8 cellular contexts compared by ENCODE assay signal in the genomic region with DNA sequence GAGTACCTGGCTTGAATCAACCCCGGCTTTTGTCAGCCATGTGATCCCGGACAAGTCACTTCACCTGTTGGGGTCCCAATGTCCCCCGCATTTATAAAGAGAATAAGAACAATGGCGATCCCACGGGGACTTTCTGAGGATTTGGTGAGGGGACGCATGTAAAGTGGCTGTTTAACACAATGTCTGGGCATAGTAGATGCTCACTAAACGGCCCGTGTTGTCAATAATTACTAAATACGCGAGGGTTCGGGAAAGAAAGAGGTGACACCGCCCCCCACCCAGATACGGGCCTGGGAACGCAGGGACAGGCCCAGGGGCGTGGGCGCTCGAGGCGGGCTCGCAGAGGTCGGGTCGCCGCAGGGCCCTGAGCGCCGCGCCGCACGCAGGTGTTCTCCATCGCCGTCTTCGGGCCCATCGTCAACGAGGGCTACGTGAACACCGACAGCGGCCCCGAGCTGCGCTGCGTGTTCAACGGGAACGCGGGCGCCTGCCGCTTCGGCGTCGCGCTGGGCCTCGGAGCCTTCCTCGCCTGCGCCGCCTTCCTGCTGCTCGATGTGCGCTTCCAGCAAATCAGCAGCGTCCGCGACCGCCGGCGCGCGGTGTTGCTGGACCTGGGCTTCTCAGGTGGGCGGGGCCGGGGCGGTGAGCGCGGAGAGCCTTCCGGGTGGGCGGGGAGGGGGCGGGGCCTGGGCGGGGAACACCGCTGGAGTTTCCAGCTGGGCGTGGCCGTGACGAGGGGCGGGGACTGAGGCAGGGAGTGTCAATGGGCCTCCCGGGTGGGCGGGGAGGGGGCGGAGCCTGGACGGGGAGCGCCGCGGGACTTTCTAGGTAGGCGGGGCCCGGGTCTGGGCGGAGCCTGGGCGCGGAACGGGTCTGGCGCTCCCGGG. TPM values are rescaled to one million over a fixed set of nuclear protein-coding genes. Genes with fewer than 3 reads are reported as not detected.
DNase-seq lines count a peak whose midpoint lies in the region; ATAC-seq and TF ChIP-seq lines count a peak whose summit lies in the region.

No MANE protein-coding gene starts in this region.

- peaks cover 8% of the 10 kb centered on the region for H3K27me3 Mint-ChIP-seq in T-helper 1 cell treated with Interleukin-12 subunit alpha and Interleukin-12 subunit beta and Interleukin-4 antibody, amounts not matched to agents 30 μg/mL and 1 μg/mL, for 36 hours (ENCODE audit: low read depth)

- intact Hi-C loops in heart right ventricle (cut with DNase I): no loop called here
- intact Hi-C loops in posterior vena cava (cut with DNase I): no loop called here
- intact Hi-C loops in tibial artery (cut with DNase I; ENCODE audit: low total_unique reads): no loop called here

- 5 to 6% methylated on average over 63 to 89 of the region's 90 CpGs for WGBS in heart right ventricle, 2 donors

- ATAC-seq in GM18909 (IDR thresholded peaks at IDR 0.05; ENCODE audit: poor library complexity, unreplicated experiment) (peak; percentile 47), HG03108 (IDR thresholded peaks at IDR 0.05; ENCODE audit: unreplicated experiment) (peak; percentile 42), heart right ventricle (peak; percentile 86 to 94 (median 90))

- H3K9me3 Mint-ChIP-seq in T-helper 1 cell treated with Interleukin-12 subunit alpha and Interleukin-12 subunit beta and Interleukin-4 antibody, amounts not matched to agents 30 μg/mL and 1 μg/mL, for 36 hours: no peaks in the 10 kb centered on the region

- peaks cover 12 to 40% (median 36%) of the 10 kb centered on the region in 7 donors for H3K27me3 ChIP-seq in heart right ventricle
- H3K27me3 ChIP-seq in tibial artery: peaks cover 3 to 48% of the 10 kb centered on the region in 2 donors

- H3K36me3 ChIP-seq in heart right ventricle: peaks cover 0 to 13% (median 2%) of the 10 kb centered on the region in 9 donors
- peaks cover 0 to 14% (median under 1%) of the 10 kb centered on the region in 3 donors for H3K36me3 ChIP-seq in tibial artery

- H3K27ac Mint-ChIP-seq in T-helper 1 cell treated with Interleukin-12 subunit alpha and Interleukin-12 subunit beta and Interleukin-4 antibody, amounts not matched to agents 30 μg/mL and 1 μg/mL, for 36 hours: peak overlapping the region; percentile 87

- peaks cover 12% of the 10 kb centered on the region for H3K36me3 Mint-ChIP-seq in T-helper 1 cell treated with Interleukin-12 subunit alpha and Interleukin-12 subunit beta and Interleukin-4 antibody, amounts not matched to agents 30 μg/mL and 1 μg/mL, for 36 hours (ENCODE audit: low read depth)

- H3K4me3 ChIP-seq in heart right ventricle (peak overlapping the region in 9 of 10 donors; percentile 31 to 60 (median 50)), tibial artery (peak overlapping the region; percentile 41 to 42)

- TF ChIP-seq CTCF in heart right ventricle (IDR thresholded peaks at IDR 0.05) (peak in 2 of 9 donors; percentile 8 to 12), tibial artery (IDR thresholded peaks at IDR 0.05) (no peak)

- H3K4me1 ChIP-seq in heart right ventricle (peaks cover 5 to 27% (median 22%) of the 10 kb centered on the region in 9 donors), tibial artery (peaks cover 0 to 35% (median 30%) of the 10 kb centered on the region in 4 donors)

- peak overlapping the region; percentile 75 for H3K4me3 Mint-ChIP-seq in T-helper 1 cell treated with Interleukin-12 subunit alpha and Interleukin-12 subunit beta and Interleukin-4 antibody, amounts not matched to agents 30 μg/mL and 1 μg/mL, for 36 hours

- DNase-seq in amniotic epithelial cell (ENCODE audit: low read depth) (peak; percentile 83), heart right ventricle (peak; percentile 93 to 98), posterior vena cava (ENCODE audit: low spot score) (peak; percentile 98), tibial artery (peak; percentile 90 to 92), NCI-H510A treated with DMSO at 0.1 percent for 48 hours (lab: John Stamatoyannopoulos, UW) (no peak)

- peaks cover 23% of the 10 kb centered on the region for H3K4me1 Mint-ChIP-seq in T-helper 1 cell treated with Interleukin-12 subunit alpha and Interleukin-12 subunit beta and Interleukin-4 antibody, amounts not matched to agents 30 μg/mL and 1 μg/mL, for 36 hours (ENCODE audit: low read depth)

- peak overlapping the region in 2 of 10 donors; percentile 14 to 77 for H3K27ac ChIP-seq in heart right ventricle
- H3K27ac ChIP-seq in tibial artery: no peak overlapping the region

- H3K9me3 ChIP-seq in heart right ventricle: no peaks in the 10 kb centered on the region
- no peaks in the 10 kb centered on the region for H3K9me3 ChIP-seq in tibial artery

RNA-seq across cellular contexts. Expression of gene SYNGR3, which starts 2.1 kb away (rescaled TPM):
- total RNA-seq in heart right ventricle (under 1 TPM in 8 of 10 donors, not detected in 2; 0.15 to 0.62 (median 0.28) TPM), posterior vena cava (under 1 TPM; 0.33 to 0.83 TPM)
- 1 to 10 TPM in 1 of 2 donors, under 1 TPM in 1; 0.51 to 2.5 TPM for polyA plus RNA-seq in heart right ventricle

RNA-seq across cellular contexts. Expression of gene GFER, which starts 7.8 kb away (rescaled TPM):
- 10 to 100 TPM; 14.7 to 30.2 (median 24.5) TPM for total RNA-seq in heart right ventricle
- polyA plus RNA-seq in heart right ventricle: 10 to 100 TPM; 37.5 to 65.6 TPM
- total RNA-seq in posterior vena cava: 10 to 100 TPM; 15.1 to 16.2 TPM

RNA-seq across cellular contexts. Expression of gene NOXO1, which starts 10.6 kb away (rescaled TPM):
- total RNA-seq in heart right ventricle: not detected
- polyA plus RNA-seq in heart right ventricle: under 1 TPM; 0.09 to 0.29 TPM
- total RNA-seq in posterior vena cava: not detected

RNA-seq across cellular contexts. Expression of gene ZNF598, which starts 17.8 kb away (rescaled TPM):
- total RNA-seq in heart right ventricle: 10 to 100 TPM in 9 of 10 donors, 1 to 10 TPM in 1; 9.5 to 24.7 (median 14.2) TPM
- 10 to 100 TPM; 12.6 to 25.3 TPM for polyA plus RNA-seq in heart right ventricle
- total RNA-seq in posterior vena cava: 10 to 100 TPM; 29.4 to 38.7 TPM

RNA-seq across cellular contexts. Expression of gene TBL3, which starts 20.0 kb away (rescaled TPM):
- 10 to 100 TPM; 18.5 to 26.7 (median 21.9) TPM for total RNA-seq in heart right ventricle
- polyA plus RNA-seq in heart right ventricle: 10 to 100 TPM; 57.4 to 71.1 TPM
- 10 to 100 TPM; 17.6 to 20.1 TPM for total RNA-seq in posterior vena cava
